1 cellular context compared by ENCODE assay signal in genomic region chr10:47366731-47367460, GRCh38.
TF ChIP-seq lines count a peak whose summit lies in the region.

No MANE protein-coding gene starts in this region.

TF ChIP-seq in K562, 482 proteins besides CTCF, POLR2A, EP300 and RAD21:
- TF ChIP-seq TRIM25 (IDR thresholded peaks at IDR 0.05; ENCODE audit: borderline replicate concordance) (no peak), ZNF316 (IDR thresholded peaks at IDR 0.05) (0 out of 2 replicates have a peak, but pooled peaks have one; percentile 11), CBFA2T2 (conservative IDR thresholded peaks at IDR 0.05) (no peak), SP2 (IDR thresholded peaks at IDR 0.05; ENCODE audit: extremely low read depth, low read depth, low read length, poor library complexity, severe bottlenecking) (no peak), ZNF586 (CRISPR knock-in tag; conservative IDR thresholded peaks at IDR 0.05) (no peak), ZNF77 (CRISPR knock-in tag; IDR thresholded peaks at IDR 0.05) (no peak), HMGN3 (IDR thresholded peaks at IDR 0.05; ENCODE audit: borderline replicate concordance, extremely low read depth, insufficient read length, low read depth, low read length) (no peak), E2F1 (CRISPR knock-in tag; IDR thresholded peaks at IDR 0.05) (no peak)
